8 cellular contexts compared by ENCODE assay signal in the genomic region with DNA sequence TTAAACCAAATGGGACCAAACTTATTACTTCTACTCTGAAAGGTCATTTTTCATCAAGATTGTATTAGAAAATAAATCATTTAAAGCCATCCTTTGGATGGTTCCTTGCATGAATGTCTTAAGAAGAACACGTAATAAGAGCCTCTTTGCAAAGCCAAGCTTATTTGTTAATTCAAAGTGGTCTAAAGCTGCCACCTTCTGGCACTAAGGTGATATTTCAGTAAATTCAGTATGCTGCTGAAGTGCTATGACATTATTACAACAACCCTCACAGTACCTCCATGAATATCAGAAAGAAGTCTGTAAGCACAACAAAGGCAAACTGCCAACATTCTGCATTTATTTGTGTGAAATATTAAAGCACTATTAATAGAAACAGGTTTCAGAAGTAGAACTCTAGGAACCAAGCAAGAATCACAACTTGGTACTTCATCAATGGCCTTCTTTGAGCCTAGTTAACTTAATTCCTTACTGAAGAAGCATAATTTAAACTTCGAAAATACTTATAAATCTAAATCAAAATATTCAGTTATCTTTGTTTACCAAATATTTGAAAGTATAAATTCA. TPM values are rescaled to one million over a fixed set of nuclear protein-coding genes. Genes with fewer than 3 reads are reported as not detected.
DNase-seq lines count a peak whose midpoint lies in the region; ATAC-seq, FAIRE-seq and TF ChIP-seq lines count a peak whose summit lies in the region.

No MANE protein-coding gene starts in this region.

- POLR2A ChIA-PET in HCT116 (lab: Charles Lee), result interaction anchor here (0.7 kb wide), 1 partner anchor 282 kb away, joined by 3 read pairs; no protein-coding TSS in a partner anchor

- CTCF ChIA-PET in HCT116 (lab: Charles Lee), result interaction anchor here (0.6 to 1.2 kb wide), 4 partner anchors 11 to 147 kb away, joined by 3 read pairs; no protein-coding TSS in a partner anchor

- H3K9me2 ChIP-seq in HCT116 (ENCODE audit: insufficient read depth), result no peaks in the 10 kb centered on the region

- H3K36me3 Mint-ChIP-seq in activated T-helper 17 cell treated with anti-CD3 and anti-CD28 coated beads, Interleukin-2, amount 50 U/mL, for 72 hours (ENCODE audit: low read depth), result no peaks in the 10 kb centered on the region

- peaks cover 20% of the 10 kb centered on the region for H3K9me3 Mint-ChIP-seq in activated T-helper 17 cell treated with anti-CD3 and anti-CD28 coated beads, Interleukin-2, amount 50 U/mL, for 72 hours

- H3K9me3 ChIP-seq in HCT116 (ENCODE audit: control insufficient read depth in 1 of 2, insufficient read depth in 1 of 2, low read depth in 1 of 2, low read length in 2 of 2), result no peaks in the 10 kb centered on the region

- TF ChIP-seq RAD21 in HCT116 (IDR thresholded peaks at IDR 0.05; ENCODE audit: low read depth), result peak; percentile 55

- ATAC-seq in HCT116 (peak; percentile 66), HG02642 (IDR thresholded peaks at IDR 0.05; ENCODE audit: poor library complexity, unreplicated experiment) (no peak)
- no peak for ATAC-seq in activated T-helper 17 cell treated with anti-CD3 and anti-CD28 coated beads, Interleukin-2, amount 50 U/mL, for 72 hours (replicated peaks)

- BruUV-seq in HCT116 (replicated peaks; lab: Mats Ljungman, UMichigan), result no TSS peak

- no peaks in the 10 kb centered on the region for H3K36me3 ChIP-seq in HCT116 (ENCODE audit: control insufficient read depth in 1 of 2, insufficient read depth in 2 of 2, low read length in 2 of 2)

- FAIRE-seq in endometrium (lab: Jason Lieb, UNC), result peak; percentile 37

- no peak overlapping the region for H3K27ac Mint-ChIP-seq in activated T-helper 17 cell treated with anti-CD3 and anti-CD28 coated beads, Interleukin-2, amount 50 U/mL, for 72 hours

- no peak overlapping the region for H3K27ac ChIP-seq in HCT116 (ENCODE audit: low read depth, low read length)

- H3K27me3 Mint-ChIP-seq in activated T-helper 17 cell treated with anti-CD3 and anti-CD28 coated beads, Interleukin-2, amount 50 U/mL, for 72 hours, result no peaks in the 10 kb centered on the region

- no peaks in the 10 kb centered on the region for H3K27me3 ChIP-seq in HCT116 (ENCODE audit: insufficient read depth, low read length)

- peak; percentile 9 to 64 (median 36); a peak in 3 of 6 replicates for TF ChIP-seq CTCF in HCT116 (IDR thresholded peaks at IDR 0.05 in 2 of 3, conservative IDR thresholded peaks at IDR 0.05 in 1 of 3; ENCODE audit: borderline replicate concordance in 1 of 3, insufficient read depth in 1 of 3, low read depth in 2 of 3, low read length in 2 of 3)

- no peaks in the 10 kb centered on the region for H3K4me1 ChIP-seq in HCT116 (ENCODE audit: control insufficient read depth in 1 of 2, insufficient read depth in 2 of 2, low read length in 2 of 2)

- H3K4me3 ChIP-seq in HCT116 (replicated peaks in 1 of 2; ENCODE audit: low read depth in 1 of 2, low read length in 2 of 2), result no peak overlapping the region

- H3K9ac ChIP-seq in HCT116 (ENCODE audit: low read length), result no peak overlapping the region

- H3K4me2 ChIP-seq in HCT116 (ENCODE audit: low read length), result no peak overlapping the region

- H2AFZ ChIP-seq in HCT116 (ENCODE audit: low read depth, low read length, poor library complexity, severe bottlenecking), result no peak overlapping the region

- intact Hi-C loops in HCT116 (cut with micrococcal nuclease), result no loop called here

- no peak for TF ChIP-seq POLR2A in HCT116 (IDR thresholded peaks at IDR 0.05; ENCODE audit: borderline replicate concordance, extremely low read depth, insufficient read depth, insufficient read length)

- RAD21 ChIA-PET in HCT116 (lab: Charles Lee; ENCODE audit: low non-redundant PET in 1 of 2, low total read pairs in 2 of 2, uncharacterized antibody in 2 of 2, unreplicated experiment in 2 of 2), result no interaction called here

- no peaks in the 10 kb centered on the region for H3K4me1 Mint-ChIP-seq in activated T-helper 17 cell treated with anti-CD3 and anti-CD28 coated beads, Interleukin-2, amount 50 U/mL, for 72 hours

- no peaks in the 10 kb centered on the region for H3K79me2 ChIP-seq in HCT116 (ENCODE audit: insufficient read depth, low read length)

- DNase-seq in Ammon's horn (ENCODE audit: low spot score) (peak; percentile 66), HCT116 (ENCODE audit: low read depth, low spot score) (peak; percentile 26), NCI-H526 treated with DMSO at 0.1 percent for 48 hours (lab: John Stamatoyannopoulos, UW) (peak; percentile 29), non-pigmented ciliary epithelial cell (ENCODE audit: low read depth) (peak; percentile 40), ureter (ENCODE audit: low spot score) (no peak)

- H3K4me3 Mint-ChIP-seq in activated T-helper 17 cell treated with anti-CD3 and anti-CD28 coated beads, Interleukin-2, amount 50 U/mL, for 72 hours, result no peak overlapping the region

- no peaks in the 10 kb centered on the region for H4K20me1 ChIP-seq in HCT116 (ENCODE audit: insufficient read depth)

TF ChIP-seq in HCT116, 20 proteins besides CTCF, POLR2A, EP300 and RAD21:
- TF ChIP-seq ZFX (IDR thresholded peaks at IDR 0.05), result no peak
- TF ChIP-seq EGR1 (IDR thresholded peaks at IDR 0.05; ENCODE audit: low read depth), result no peak
- no peak for TF ChIP-seq POLR2AphosphoS5 (IDR thresholded peaks at IDR 0.05; ENCODE audit: low read depth, low read length)
- no peak for TF ChIP-seq CBX3 (IDR thresholded peaks at IDR 0.05; ENCODE audit: low read depth)
- TF ChIP-seq YY1 (IDR thresholded peaks at IDR 0.05; ENCODE audit: extremely low read depth, insufficient replicate concordance, low read depth, low read length), result no peak
- TF ChIP-seq, protein P1, sequence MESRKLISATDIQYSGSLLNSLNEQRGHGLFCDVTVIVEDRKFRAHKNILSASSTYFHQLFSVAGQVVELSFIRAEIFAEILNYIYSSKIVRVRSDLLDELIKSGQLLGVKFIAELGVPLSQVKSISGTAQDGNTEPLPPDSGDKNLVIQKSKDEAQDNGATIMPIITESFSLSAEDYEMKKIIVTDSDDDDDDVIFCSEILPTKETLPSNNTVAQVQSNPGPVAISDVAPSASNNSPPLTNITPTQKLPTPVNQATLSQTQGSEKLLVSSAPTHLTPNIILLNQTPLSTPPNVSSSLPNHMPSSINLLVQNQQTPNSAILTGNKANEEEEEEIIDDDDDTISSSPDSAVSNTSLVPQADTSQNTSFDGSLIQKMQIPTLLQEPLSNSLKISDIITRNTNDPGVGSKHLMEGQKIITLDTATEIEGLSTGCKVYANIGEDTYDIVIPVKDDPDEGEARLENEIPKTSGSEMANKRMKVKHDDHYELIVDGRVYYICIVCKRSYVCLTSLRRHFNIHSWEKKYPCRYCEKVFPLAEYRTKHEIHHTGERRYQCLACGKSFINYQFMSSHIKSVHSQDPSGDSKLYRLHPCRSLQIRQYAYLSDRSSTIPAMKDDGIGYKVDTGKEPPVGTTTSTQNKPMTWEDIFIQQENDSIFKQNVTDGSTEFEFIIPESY (IDR thresholded peaks at IDR 0.05; ENCODE audit: extremely low read depth, insufficient replicate concordance, low read length), result no peak
- TF ChIP-seq EZH2phosphoT487 (IDR thresholded peaks at IDR 0.05; ENCODE audit: borderline replicate concordance), result no peak
- TF ChIP-seq, protein P2, sequence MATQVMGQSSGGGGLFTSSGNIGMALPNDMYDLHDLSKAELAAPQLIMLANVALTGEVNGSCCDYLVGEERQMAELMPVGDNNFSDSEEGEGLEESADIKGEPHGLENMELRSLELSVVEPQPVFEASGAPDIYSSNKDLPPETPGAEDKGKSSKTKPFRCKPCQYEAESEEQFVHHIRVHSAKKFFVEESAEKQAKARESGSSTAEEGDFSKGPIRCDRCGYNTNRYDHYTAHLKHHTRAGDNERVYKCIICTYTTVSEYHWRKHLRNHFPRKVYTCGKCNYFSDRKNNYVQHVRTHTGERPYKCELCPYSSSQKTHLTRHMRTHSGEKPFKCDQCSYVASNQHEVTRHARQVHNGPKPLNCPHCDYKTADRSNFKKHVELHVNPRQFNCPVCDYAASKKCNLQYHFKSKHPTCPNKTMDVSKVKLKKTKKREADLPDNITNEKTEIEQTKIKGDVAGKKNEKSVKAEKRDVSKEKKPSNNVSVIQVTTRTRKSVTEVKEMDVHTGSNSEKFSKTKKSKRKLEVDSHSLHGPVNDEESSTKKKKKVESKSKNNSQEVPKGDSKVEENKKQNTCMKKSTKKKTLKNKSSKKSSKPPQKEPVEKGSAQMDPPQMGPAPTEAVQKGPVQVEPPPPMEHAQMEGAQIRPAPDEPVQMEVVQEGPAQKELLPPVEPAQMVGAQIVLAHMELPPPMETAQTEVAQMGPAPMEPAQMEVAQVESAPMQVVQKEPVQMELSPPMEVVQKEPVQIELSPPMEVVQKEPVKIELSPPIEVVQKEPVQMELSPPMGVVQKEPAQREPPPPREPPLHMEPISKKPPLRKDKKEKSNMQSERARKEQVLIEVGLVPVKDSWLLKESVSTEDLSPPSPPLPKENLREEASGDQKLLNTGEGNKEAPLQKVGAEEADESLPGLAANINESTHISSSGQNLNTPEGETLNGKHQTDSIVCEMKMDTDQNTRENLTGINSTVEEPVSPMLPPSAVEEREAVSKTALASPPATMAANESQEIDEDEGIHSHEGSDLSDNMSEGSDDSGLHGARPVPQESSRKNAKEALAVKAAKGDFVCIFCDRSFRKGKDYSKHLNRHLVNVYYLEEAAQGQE (IDR thresholded peaks at IDR 0.05; ENCODE audit: low read depth), result no peak
- TF ChIP-seq SRF (IDR thresholded peaks at IDR 0.05; ENCODE audit: low read depth), result no peak
- TF ChIP-seq SIN3A (IDR thresholded peaks at IDR 0.05; ENCODE audit: low read depth), result no peak
- TF ChIP-seq, protein P3, sequence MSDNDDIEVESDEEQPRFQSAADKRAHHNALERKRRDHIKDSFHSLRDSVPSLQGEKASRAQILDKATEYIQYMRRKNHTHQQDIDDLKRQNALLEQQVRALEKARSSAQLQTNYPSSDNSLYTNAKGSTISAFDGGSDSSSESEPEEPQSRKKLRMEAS (IDR thresholded peaks at IDR 0.05), result no peak
- TF ChIP-seq SP1 (IDR thresholded peaks at IDR 0.05; ENCODE audit: low read depth), result no peak
- TF ChIP-seq FOSL1 (IDR thresholded peaks at IDR 0.05; ENCODE audit: low read depth), result no peak
- no peak for TF ChIP-seq CEBPB (IDR thresholded peaks at IDR 0.05; ENCODE audit: low read depth)
- TF ChIP-seq TCF7L2 (IDR thresholded peaks at IDR 0.05; ENCODE audit: borderline replicate concordance, extremely low read depth, insufficient read depth, insufficient read length), result no peak
- TF ChIP-seq ELF1 (IDR thresholded peaks at IDR 0.05; ENCODE audit: borderline replicate concordance, low read depth), result no peak
- no peak for TF ChIP-seq ATF3 (IDR thresholded peaks at IDR 0.05)
- no peak for TF ChIP-seq ZNF274 (IDR thresholded peaks at IDR 0.05; ENCODE audit: low read depth, low read length)

RNA-seq across cellular contexts. Expression of gene TYRP1, which starts 53.1 kb away (rescaled TPM):
- not detected for total RNA-seq in HCT116 (2021; ENCODE audit: unreplicated experiment)
- 0.11 TPM in 1 of 2 replicates, not detected in the other for polyA plus RNA-seq in HCT116 (2012)
- total RNA-seq in activated T-helper 17 cell treated with anti-CD3 and anti-CD28 coated beads, Interleukin-2, amount 50 U/mL, for 72 hours, result not detected
- total RNA-seq in ureter, result not detected
